ENCODE assay signal across 12 cellular contexts in genomic region chr5:27315541-27316282, GRCh38.
A peak's percentile ranks its signal among the peaks of the same experiment; 100 is the strongest.
DNase-seq lines count a peak whose midpoint lies in the region; ATAC-seq, FAIRE-seq and TF ChIP-seq lines count a peak whose summit lies in the region.
"Had no signal": no experiment of that assay in that cellular context is flagged by ENCODE, and none has a peak within 500 bp of the region (broad histone marks: within the 10 kb centered on the region; RNA-seq: fewer than 3 reads in every experiment).

No MANE protein-coding gene starts in this region.

- peak overlapping the region; percentile 35 for H3K4me3 Mint-ChIP-seq in MCF 10A (ENCODE audit: unreplicated experiment)
- H3K4me3 Mint-ChIP-seq: nephron had no signal

- no peak overlapping the region for H3K27ac ChIP-seq in breast epithelium
- peak overlapping the region; percentile 63 for H3K27ac ChIP-seq in SJSA1
- H3K27ac ChIP-seq: BLaER1 had no signal

- FAIRE-seq in urothelium cell line (lab: Jason Lieb, UNC): no peak

- H3K36me3 Mint-ChIP-seq in MCF 10A (ENCODE audit: insufficient read depth, unreplicated experiment): no peaks in the 10 kb centered on the region

- BruUV-seq in MCF 10A (replicated peaks; lab: Mats Ljungman, UMichigan): no TSS peak

- H3K9me3 ChIP-seq in breast epithelium (no peaks in the 10 kb centered on the region), SJSA1 (replicated peaks) (no peaks in the 10 kb centered on the region)
- H3K9me3 ChIP-seq: BLaER1 had no signal

- POLR2A ChIA-PET in MCF 10A (lab: Yijun Ruan, JAX): interaction anchor here (0.8 kb wide), 1 partner anchor 8 kb away, joined by 3 read pairs; no protein-coding TSS in a partner anchor

- peaks cover 7% of the 10 kb centered on the region for H3K9me3 Mint-ChIP-seq in MCF 10A (ENCODE audit: unreplicated experiment)
- H3K9me3 Mint-ChIP-seq: nephron had no signal

- intact Hi-C loops in MCF 10A (cut with micrococcal nuclease) (no loop called here), breast epithelium (cut with DNase I; ENCODE audit: low total_unique reads) (no loop called here)

- TF ChIP-seq POLR2A in breast epithelium (IDR thresholded peaks at IDR 0.05): no peak

- no peak overlapping the region for H3K4me3 ChIP-seq in breast epithelium
- no peak overlapping the region for H3K4me3 ChIP-seq in SJSA1
- no peak overlapping the region for H3K4me3 ChIP-seq in fibroblast of the aortic adventitia (ENCODE audit: low read depth, low read length)
- H3K4me3 ChIP-seq: BLaER1 had no signal

- no peaks in the 10 kb centered on the region for H3K27me3 ChIP-seq in breast epithelium
- no peaks in the 10 kb centered on the region for H3K27me3 ChIP-seq in SJSA1 (replicated peaks)
- H3K27me3 ChIP-seq: BLaER1 had no signal

- peak overlapping the region; percentile 78 for H3K27ac Mint-ChIP-seq in MCF 10A (ENCODE audit: low read depth, unreplicated experiment)

- H3K36me3 ChIP-seq in breast epithelium (no peaks in the 10 kb centered on the region), SJSA1 (no peaks in the 10 kb centered on the region)
- H3K36me3 ChIP-seq: BLaER1 had no signal

- DNase-seq in MCF 10A (ENCODE audit: unreplicated experiment) (peak; percentile 65), breast epithelium (ENCODE audit: low spot score in 2 of 2) (no peak), SJSA1 (ENCODE audit: low read depth in 1 of 2, low spot score in 2 of 2) (no peak), fibroblast of the aortic adventitia (ENCODE audit: low read depth) (peak; percentile 75), urothelium cell line (ENCODE audit: low spot score) (peak; percentile 35), middle frontal gyrus (ENCODE audit: extremely low spot score, low spot score) (no peak)
- no peak for DNase-seq in stimulated activated CD4-positive, alpha-beta T cell treated with anti-CD3 and anti-CD28 coated beads, Interleukin-4, amount 100 ng/mL, for 4 hours
- DNase-seq: hippocampal formation, NCI-H1694 treated with DMSO at 0.1 percent for 48 hours had no signal

- peaks cover 14% of the 10 kb centered on the region for H3K4me1 Mint-ChIP-seq in MCF 10A (ENCODE audit: insufficient read depth, unreplicated experiment)

- ATAC-seq in HG02678 (IDR thresholded peaks at IDR 0.05; ENCODE audit: unreplicated experiment): no peak

- no peaks in the 10 kb centered on the region for H3K4me1 ChIP-seq in breast epithelium
- no peaks in the 10 kb centered on the region for H3K4me1 ChIP-seq in SJSA1 (replicated peaks)

- H3K27me3 Mint-ChIP-seq in MCF 10A (ENCODE audit: insufficient read depth, unreplicated experiment): no peaks in the 10 kb centered on the region

- TF ChIP-seq CTCF in MCF 10A (IDR thresholded peaks at IDR 0.05; ENCODE audit: unreplicated experiment): no peak
- TF ChIP-seq CTCF in breast epithelium (IDR thresholded peaks at IDR 0.05): no peak
- no peak for TF ChIP-seq CTCF in fibroblast of the aortic adventitia (IDR thresholded peaks at IDR 0.05; ENCODE audit: insufficient read depth, low read length)

- CTCF ChIA-PET in MCF 10A (lab: Yijun Ruan, JAX): no interaction called here

Comparison
In these comparisons a context has a peak if more than half of its experiments do, and no peak if none do; other contexts are left out.
1. DNase-seq: peak in MCF 10A (single experiment), fibroblast of the aortic adventitia (single experiment) and urothelium cell line (single experiment); none in breast epithelium (0 of 2), SJSA1 (0 of 2), middle frontal gyrus (single experiment) and stimulated activated CD4-positive, alpha-beta T cell treated with anti-CD3 and anti-CD28 coated beads, Interleukin-4, amount 100 ng/mL, for 4 hours (0 of 2).